ENCODE assay signal across 23 cellular contexts in the genomic region with DNA sequence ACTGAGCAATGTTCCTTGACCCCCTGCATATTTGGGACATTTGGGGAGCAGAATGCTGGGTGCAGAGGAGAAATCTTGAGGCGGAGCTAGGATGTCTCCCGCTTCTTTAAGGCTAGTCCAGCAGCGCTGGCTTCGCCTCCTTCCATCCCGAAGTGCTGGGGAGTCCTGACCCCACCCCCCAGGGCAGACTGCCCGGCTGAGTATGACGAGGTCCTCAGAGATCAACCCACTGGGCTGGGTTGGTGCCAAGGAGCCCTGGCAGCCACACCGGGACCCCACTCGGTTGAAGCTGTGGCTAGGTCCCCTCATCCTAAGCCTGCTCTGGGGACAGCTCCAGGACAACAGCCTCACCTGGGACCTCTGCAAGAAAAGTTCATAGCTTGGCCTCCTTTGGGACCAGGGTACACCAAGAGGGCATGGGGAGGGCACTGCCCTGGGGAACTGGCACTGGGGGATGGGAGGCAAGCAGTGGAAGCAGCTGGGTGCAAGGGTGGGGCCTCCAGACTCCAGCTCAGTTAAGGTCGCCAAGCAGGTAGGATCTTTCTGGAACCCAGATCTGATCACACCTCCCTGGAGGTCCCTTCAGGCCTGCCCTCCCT. TPM values are rescaled to one million over a fixed set of nuclear protein-coding genes. Genes with fewer than 3 reads are reported as not detected.
DNase-seq lines count a peak whose midpoint lies in the region; ATAC-seq and TF ChIP-seq lines count a peak whose summit lies in the region.
"Had no signal": no experiment of that assay in that cellular context is flagged by ENCODE, and none has a peak within 500 bp of the region (broad histone marks: within the 10 kb centered on the region; RNA-seq: fewer than 3 reads in every experiment).

No MANE protein-coding gene starts in this region.

- no peak for ATAC-seq in activated CD8-positive, alpha-beta T cell treated with anti-CD3 and anti-CD28 coated beads for 36 hours
- ATAC-seq in esophagus mucosa (peak; percentile 42), HG03432 (IDR thresholded peaks at IDR 0.05; ENCODE audit: unreplicated experiment) (no peak), GM18867 (IDR thresholded peaks at IDR 0.05; ENCODE audit: unreplicated experiment) (no peak)
- ATAC-seq in stimulated activated memory B cell treated with anti-CD40 and anti-IgM and Interleukin-4, amounts not matched to agents 10 μg/mL and 1 μg/mL and 100 μg/mL, for 72 hours: no peak

- peak overlapping the region in 3 of 4 donors; percentile 77 to 99 (median 90) for H3K4me3 Mint-ChIP-seq in IgD-negative memory B cell
- H3K4me3 Mint-ChIP-seq in activated CD8-positive, alpha-beta T cell treated with anti-CD3 and anti-CD28 coated beads for 36 hours: no peak overlapping the region
- H3K4me3 Mint-ChIP-seq in stimulated activated memory B cell treated with anti-CD40 and anti-IgM and Interleukin-4, amounts not matched to agents 10 μg/mL and 1 μg/mL and 100 μg/mL, for 72 hours: peak overlapping the region; percentile 30
- H3K4me3 Mint-ChIP-seq: H9 had no signal

- peaks cover 36 to 57% (median 42%) of the 10 kb centered on the region in 3 donors for H3K4me1 Mint-ChIP-seq in IgD-negative memory B cell
- H3K4me1 Mint-ChIP-seq in activated CD8-positive, alpha-beta T cell treated with anti-CD3 and anti-CD28 coated beads for 36 hours (ENCODE audit: low read depth): peaks cover 46% of the 10 kb centered on the region
- peaks cover 81% of the 10 kb centered on the region for H3K4me1 Mint-ChIP-seq in stimulated activated memory B cell treated with anti-CD40 and anti-IgM and Interleukin-4, amounts not matched to agents 10 μg/mL and 1 μg/mL and 100 μg/mL, for 72 hours

- no peaks in the 10 kb centered on the region for H3K9me3 Mint-ChIP-seq in IgD-negative memory B cell
- no peaks in the 10 kb centered on the region for H3K9me3 Mint-ChIP-seq in activated CD8-positive, alpha-beta T cell treated with anti-CD3 and anti-CD28 coated beads for 36 hours
- H3K9me3 Mint-ChIP-seq in stimulated activated memory B cell treated with anti-CD40 and anti-IgM and Interleukin-4, amounts not matched to agents 10 μg/mL and 1 μg/mL and 100 μg/mL, for 72 hours: no peaks in the 10 kb centered on the region
- H3K9me3 Mint-ChIP-seq: H9 had no signal

- no peak for DNase-seq in activated CD8-positive, alpha-beta T cell treated with anti-CD3 and anti-CD28 coated beads for 36 hours
- DNase-seq in stimulated activated CD4-positive, alpha-beta T cell treated with anti-CD3 and anti-CD28 coated beads, Interleukin-4, amount 100 ng/mL, for 1 hour: no peak
- DNase-seq: activated CD4-positive, alpha-beta T cell treated with anti-CD3 and anti-CD28 coated beads for 48 hours; activated T-cell treated with anti-CD3 and anti-CD28 coated beads, Interleukin-2, amount 50 U/mL, for 48 hours; central memory CD4-positive, alpha-beta T cell; DMS 273 treated with DMSO at 0.1 percent for 48 hours; GF-D8; H9; hippocampal formation; MV-4-11; NCI-H2081 treated with DMSO at 0.1 percent for 48 hours; NCI-H526 treated with DMSO at 0.1 percent for 48 hours; sigmoid colon; stimulated activated CD4-positive, alpha-beta T cell treated with anti-CD3 and anti-CD28 coated beads, Interleukin-2, amount 100 ng/mL, for 24 hours had no signal

- CTCF ChIA-PET in activated CD8-positive, alpha-beta T cell treated with anti-CD3 and anti-CD28 coated beads for 36 hours (lab: Charles Lee): interaction anchor here (1.4 to 3.8 kb wide), 2 partner anchors 10 to 16 kb away, joined by 3 to 22 read pairs; no protein-coding TSS in a partner anchor

- peak overlapping the region; percentile 31 to 92 (median 66) for H3K27ac Mint-ChIP-seq in IgD-negative memory B cell
- H3K27ac Mint-ChIP-seq in activated CD8-positive, alpha-beta T cell treated with anti-CD3 and anti-CD28 coated beads for 36 hours: peak overlapping the region; percentile 34
- H3K27ac Mint-ChIP-seq in stimulated activated memory B cell treated with anti-CD40 and anti-IgM and Interleukin-4, amounts not matched to agents 10 μg/mL and 1 μg/mL and 100 μg/mL, for 72 hours: peak overlapping the region; percentile 96

- no peak for TF ChIP-seq CTCF in activated CD8-positive, alpha-beta T cell treated with anti-CD3 and anti-CD28 coated beads for 36 hours (IDR thresholded peaks at IDR 0.05)

- POLR2A ChIA-PET in activated CD8-positive, alpha-beta T cell treated with anti-CD3 and anti-CD28 coated beads for 36 hours (lab: Charles Lee): interaction anchor here (0.7 to 1.2 kb wide), 2 partner anchors 9 to 28 kb away, joined by 3 to 6 read pairs; no protein-coding TSS in a partner anchor

- intact Hi-C loops in activated CD8-positive, alpha-beta T cell treated with anti-CD3 and anti-CD28 coated beads for 36 hours (cut with micrococcal nuclease): no loop called here

- peaks cover 2% of the 10 kb centered on the region for H3K36me3 Mint-ChIP-seq in IgD-negative memory B cell
- H3K36me3 Mint-ChIP-seq in activated CD8-positive, alpha-beta T cell treated with anti-CD3 and anti-CD28 coated beads for 36 hours (ENCODE audit: low read depth): peaks cover 3% of the 10 kb centered on the region
- peaks cover 16% of the 10 kb centered on the region for H3K36me3 Mint-ChIP-seq in stimulated activated memory B cell treated with anti-CD40 and anti-IgM and Interleukin-4, amounts not matched to agents 10 μg/mL and 1 μg/mL and 100 μg/mL, for 72 hours

- no peaks in the 10 kb centered on the region for H3K27me3 Mint-ChIP-seq in IgD-negative memory B cell
- no peaks in the 10 kb centered on the region for H3K27me3 Mint-ChIP-seq in activated CD8-positive, alpha-beta T cell treated with anti-CD3 and anti-CD28 coated beads for 36 hours
- no peaks in the 10 kb centered on the region for H3K27me3 Mint-ChIP-seq in stimulated activated memory B cell treated with anti-CD40 and anti-IgM and Interleukin-4, amounts not matched to agents 10 μg/mL and 1 μg/mL and 100 μg/mL, for 72 hours

RNA-seq across cellular contexts. Expression of a gene that starts 11.0 kb away (rescaled TPM):
- 160 TPM for polyA plus RNA-seq in IgD-negative memory B cell
- 10 to 100 TPM; 19.9 to 20.4 TPM for total RNA-seq in activated CD8-positive, alpha-beta T cell treated with anti-CD3 and anti-CD28 coated beads for 36 hours
- total RNA-seq in esophagus mucosa: 36.8 TPM

RNA-seq across cellular contexts. Expression of a gene that starts 22.8 kb away (rescaled TPM):
- polyA plus RNA-seq in IgD-negative memory B cell: 1.1 TPM
- under 1 TPM in 1 of 2 experiments, not detected in 1; 0.34 TPM for total RNA-seq in activated CD8-positive, alpha-beta T cell treated with anti-CD3 and anti-CD28 coated beads for 36 hours
- not detected for total RNA-seq in esophagus mucosa
- total RNA-seq: mucosa of gallbladder, osteoblast, sigmoid colon, SK-MEL-5, suprapubic skin had no signal

RNA-seq across cellular contexts. Expression of a gene that starts 37.3 kb away (rescaled TPM):
- polyA plus RNA-seq in IgD-negative memory B cell: 13.8 TPM
- total RNA-seq in activated CD8-positive, alpha-beta T cell treated with anti-CD3 and anti-CD28 coated beads for 36 hours: 10 to 100 TPM; 36.8 to 39.5 TPM
- 17.2 TPM for total RNA-seq in esophagus mucosa

RNA-seq across cellular contexts. Expression of a gene that starts 47.3 kb away (rescaled TPM):
- 2.1 TPM for polyA plus RNA-seq in IgD-negative memory B cell
- under 1 TPM in 1 of 2 experiments, not detected in 1; 0.23 TPM for total RNA-seq in activated CD8-positive, alpha-beta T cell treated with anti-CD3 and anti-CD28 coated beads for 36 hours
- 2.6 TPM for total RNA-seq in esophagus mucosa

RNA-seq across cellular contexts. Expression of a gene that starts 49.6 kb away (rescaled TPM):
- 24.4 TPM for polyA plus RNA-seq in IgD-negative memory B cell
- not detected for total RNA-seq in activated CD8-positive, alpha-beta T cell treated with anti-CD3 and anti-CD28 coated beads for 36 hours
- 0.64 TPM for total RNA-seq in esophagus mucosa

Comparison
In these comparisons a context has a peak if more than half of its experiments do, and no peak if none do; other contexts are left out.
1. H3K27ac Mint-ChIP-seq: peak in every context shown above with its lines; median percentile 96 in stimulated activated memory B cell treated with anti-CD40 and anti-IgM and Interleukin-4, amounts not matched to agents 10 μg/mL and 1 μg/mL and 100 μg/mL, for 72 hours; 66 in IgD-negative memory B cell; 34 in activated CD8-positive, alpha-beta T cell treated with anti-CD3 and anti-CD28 coated beads for 36 hours.